Comparison of ENCODE assay signal across 2 cellular contexts in genomic region chr7:46791180-46791579, GRCh38.
A peak's percentile ranks its signal among the peaks of the same experiment; 100 is the strongest.
TF ChIP-seq lines count a peak whose summit lies in the region.

No MANE protein-coding gene starts in this region.

TF ChIP-seq in IMR-90, 13 proteins besides CTCF, POLR2A, EP300 and RAD21:
- no peak for TF ChIP-seq FOS (IDR thresholded peaks at IDR 0.05; ENCODE audit: low read depth, low read length)
- TF ChIP-seq USF2 (IDR thresholded peaks at IDR 0.05; ENCODE audit: low read depth, low read length) = no peak
- no peak for TF ChIP-seq SMC3 (IDR thresholded peaks at IDR 0.05; ENCODE audit: low read depth, low read length)
- no peak for TF ChIP-seq RFX5 (IDR thresholded peaks at IDR 0.05; ENCODE audit: low read depth, low read length)
- TF ChIP-seq CEBPB (IDR thresholded peaks at IDR 0.05; ENCODE audit: low read depth, low read length) = no peak
- TF ChIP-seq RCOR1 (IDR thresholded peaks at IDR 0.05; ENCODE audit: insufficient replicate concordance, low read length) = no peak
- TF ChIP-seq MXI1 (IDR thresholded peaks at IDR 0.05; ENCODE audit: borderline replicate concordance, low read depth, low read length) = no peak
- TF ChIP-seq CHD1 (IDR thresholded peaks at IDR 0.05; ENCODE audit: low read depth, low read length) = no peak
- TF ChIP-seq, protein P1, sequence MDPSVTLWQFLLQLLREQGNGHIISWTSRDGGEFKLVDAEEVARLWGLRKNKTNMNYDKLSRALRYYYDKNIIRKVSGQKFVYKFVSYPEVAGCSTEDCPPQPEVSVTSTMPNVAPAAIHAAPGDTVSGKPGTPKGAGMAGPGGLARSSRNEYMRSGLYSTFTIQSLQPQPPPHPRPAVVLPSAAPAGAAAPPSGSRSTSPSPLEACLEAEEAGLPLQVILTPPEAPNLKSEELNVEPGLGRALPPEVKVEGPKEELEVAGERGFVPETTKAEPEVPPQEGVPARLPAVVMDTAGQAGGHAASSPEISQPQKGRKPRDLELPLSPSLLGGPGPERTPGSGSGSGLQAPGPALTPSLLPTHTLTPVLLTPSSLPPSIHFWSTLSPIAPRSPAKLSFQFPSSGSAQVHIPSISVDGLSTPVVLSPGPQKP (IDR thresholded peaks at IDR 0.05; ENCODE audit: borderline replicate concordance, low read depth, low read length) = no peak
- no peak for TF ChIP-seq BHLHE40 (IDR thresholded peaks at IDR 0.05; ENCODE audit: low read depth, low read length)
- TF ChIP-seq NFE2L2 (IDR thresholded peaks at IDR 0.05; ENCODE audit: low read depth, low read length) = no peak
- TF ChIP-seq MAFK (IDR thresholded peaks at IDR 0.05; ENCODE audit: low read depth, low read length) = no peak
- TF ChIP-seq MAZ (IDR thresholded peaks at IDR 0.05; ENCODE audit: borderline replicate concordance, low read depth, low read length) = no peak

TF ChIP-seq in H1, 55 proteins besides CTCF, POLR2A, EP300 and RAD21:
- no peak for TF ChIP-seq JUND (IDR thresholded peaks at IDR 0.05; ENCODE audit: low read length)
- TF ChIP-seq GTF2F1 (IDR thresholded peaks at IDR 0.05; ENCODE audit: borderline replicate concordance, low read depth, low read length) = no peak
- TF ChIP-seq SP4 (IDR thresholded peaks at IDR 0.05; ENCODE audit: low read length) = no peak
- TF ChIP-seq TEAD4 (IDR thresholded peaks at IDR 0.05; ENCODE audit: low read depth, low read length) = 0 out of 2 replicates have a peak, but pooled peaks have one; percentile 24
- TF ChIP-seq GABPA (IDR thresholded peaks at IDR 0.05; ENCODE audit: borderline replicate concordance, insufficient read depth, low read length) = no peak
- TF ChIP-seq EGR1 (IDR thresholded peaks at IDR 0.05; ENCODE audit: borderline replicate concordance, low read depth, low read length) = peak; percentile 56; the same call in 1 of the 2 replicates
- no peak for TF ChIP-seq SP1 (IDR thresholded peaks at IDR 0.05; ENCODE audit: low read depth, low read length)
- no peak for TF ChIP-seq CHD1 (IDR thresholded peaks at IDR 0.05; ENCODE audit: low read depth, low read length)
- TF ChIP-seq SAP30 (IDR thresholded peaks at IDR 0.05; ENCODE audit: insufficient read depth, insufficient replicate concordance, low read length) = no peak
